ENCODE assay signal across 13 cellular contexts in genomic region chr2:143525006-143525405, GRCh38.
DNase-seq lines count a peak whose midpoint lies in the region; ATAC-seq, FAIRE-seq and TF ChIP-seq lines count a peak whose summit lies in the region.
"Had no signal": no experiment of that assay in that cellular context is flagged by ENCODE, and none has a peak within 500 bp of the region (broad histone marks: within the 10 kb centered on the region; RNA-seq: fewer than 3 reads in every experiment).

No MANE protein-coding gene starts in this region.

- peaks cover 9% of the 10 kb centered on the region for H3K9me3 Mint-ChIP-seq in activated naive CD8-positive, alpha-beta T cell (ENCODE audit: low read depth)
- peaks cover 8% of the 10 kb centered on the region for H3K9me3 Mint-ChIP-seq in activated naive CD8-positive, alpha-beta T cell treated with anti-CD3 and anti-CD28 coated beads for 36 hours
- H3K9me3 Mint-ChIP-seq in CD14-positive monocyte: no peaks in the 10 kb centered on the region

- intact Hi-C loops in K562 (cut with micrococcal nuclease) (no loop called here), lower lobe of right lung (cut with DNase I) (no loop called here), CD14-positive monocyte (cut with micrococcal nuclease) (no loop called here)

- no peak overlapping the region for H3K4me3 Mint-ChIP-seq in activated naive CD8-positive, alpha-beta T cell
- no peak overlapping the region for H3K4me3 Mint-ChIP-seq in activated naive CD8-positive, alpha-beta T cell treated with anti-CD3 and anti-CD28 coated beads for 36 hours
- no peak overlapping the region for H3K4me3 Mint-ChIP-seq in CD14-positive monocyte

- WGBS in K562 (ENCODE audit: insufficient coverage, low coverage, missing lambda C conversion rate): 18% methylated on average over 3 of the region's 3 CpGs
- WGBS in urinary bladder: 27% methylated on average over 3 of the region's 3 CpGs

- TF ChIP-seq CTCF in K562 (IDR thresholded peaks at IDR 0.05 in 2 of 3, conservative IDR thresholded peaks at IDR 0.05 in 1 of 3; ENCODE audit: insufficient read depth in 2 of 3, low read depth in 1 of 3, low read length in 3 of 3) (no peak), lower lobe of right lung (IDR thresholded peaks at IDR 0.05) (no peak), CD14-positive monocyte (IDR thresholded peaks at IDR 0.05) (no peak)

- H3K4me1 ChIP-seq in K562 (replicated peaks in 1 of 2; ENCODE audit: control insufficient read depth in 2 of 2, insufficient read depth in 2 of 2, low read length in 2 of 2) (no peaks in the 10 kb centered on the region; a peak in 1 of 5 replicates), lower lobe of right lung (peaks cover 6% of the 10 kb centered on the region), urinary bladder (ENCODE audit: insufficient read depth) (no peaks in the 10 kb centered on the region)

- POLR2A ChIA-PET in K562 (lab: Yijun Ruan, JAX): interaction anchor here (0.7 kb wide), 1 partner anchor 38 kb away, joined by 4 read pairs; no protein-coding TSS in a partner anchor

- in situ Hi-C loops in K562 (cut with MboI): no loop called here

- no peaks in the 10 kb centered on the region for H4K20me1 ChIP-seq in K562 (replicated peaks; ENCODE audit: control insufficient read depth, insufficient read depth, low read length)

- TF ChIP-seq RAD21 in K562 (CRISPR knock-in tag; conservative IDR thresholded peaks at IDR 0.05 in 1 of 2, IDR thresholded peaks at IDR 0.05 in 1 of 2): no peak

- no peaks in the 10 kb centered on the region for H3K79me2 ChIP-seq in K562 (ENCODE audit: control insufficient read depth, insufficient read depth, low read length)

- H3K36me3 ChIP-seq in K562 (ENCODE audit: control insufficient read depth, insufficient read depth, low read length) (no peaks in the 10 kb centered on the region), lower lobe of right lung (no peaks in the 10 kb centered on the region), urinary bladder (ENCODE audit: insufficient read depth) (no peaks in the 10 kb centered on the region)
- H3K36me3 ChIP-seq: thoracic aorta had no signal

- H3K27ac ChIP-seq in K562 (ENCODE audit: extremely low read depth, low read depth, low read length) (no peak overlapping the region), lower lobe of right lung (peak overlapping the region; percentile 46), urinary bladder (ENCODE audit: low read depth) (peak overlapping the region; percentile 10)
- H3K27ac ChIP-seq: VCaP had no signal

- FAIRE-seq in K562 (lab: Jason Lieb, UNC) (no peak), RCC 7860 (lab: Jason Lieb, UNC) (no peak)

- no peak for TF ChIP-seq EP300 in K562 (IDR thresholded peaks at IDR 0.05; ENCODE audit: low read length)

- H3K9ac ChIP-seq in K562 (ENCODE audit: insufficient read depth in 1 of 2, low read depth in 2 of 2, low read length in 2 of 2): no peak overlapping the region

- no peaks in the 10 kb centered on the region for H3K27me3 ChIP-seq in K562 (ENCODE audit: control insufficient read depth in 2 of 2, insufficient read depth in 2 of 2, low read length in 2 of 2)
- H3K27me3 ChIP-seq in lower lobe of right lung (ENCODE audit: low read depth): no peaks in the 10 kb centered on the region

- peaks cover 34% of the 10 kb centered on the region for H3K36me3 Mint-ChIP-seq in activated naive CD8-positive, alpha-beta T cell
- H3K36me3 Mint-ChIP-seq in activated naive CD8-positive, alpha-beta T cell treated with anti-CD3 and anti-CD28 coated beads for 36 hours: peaks cover 50% of the 10 kb centered on the region
- peaks cover 37 to 41% of the 10 kb centered on the region in 2 donors for H3K36me3 Mint-ChIP-seq in CD14-positive monocyte

- no peak overlapping the region for H3K4me3 ChIP-seq in K562
- H3K4me3 ChIP-seq in lower lobe of right lung: no peak overlapping the region
- no peak overlapping the region for H3K4me3 ChIP-seq in urinary bladder (ENCODE audit: low read depth, low read length)

- H2AFZ ChIP-seq in K562 (ENCODE audit: low read depth, low read length): peak overlapping the region; percentile 29; the same call in 1 of the 2 replicates

- no peak for TF ChIP-seq POLR2A in K562 (conservative IDR thresholded peaks at IDR 0.05)

- peaks cover 77% of the 10 kb centered on the region for H3K4me1 Mint-ChIP-seq in activated naive CD8-positive, alpha-beta T cell (ENCODE audit: low read depth)
- H3K4me1 Mint-ChIP-seq in activated naive CD8-positive, alpha-beta T cell treated with anti-CD3 and anti-CD28 coated beads for 36 hours: peaks cover 48% of the 10 kb centered on the region
- peaks cover 6% of the 10 kb centered on the region for H3K4me1 Mint-ChIP-seq in CD14-positive monocyte

- no TSS peak for BruUV-seq in K562 (replicated peaks; lab: Mats Ljungman, UMichigan)

- CTCF ChIA-PET in K562 (lab: Yijun Ruan, JAX; ENCODE audit: low intra/inter-chr PET ratio): no interaction called here

- H3K9me1 ChIP-seq in K562 (ENCODE audit: control insufficient read depth, insufficient read depth, low read length): no peaks in the 10 kb centered on the region

- H3K4me2 ChIP-seq in K562 (ENCODE audit: insufficient read depth, low read length): no peak overlapping the region

- no peak for DNase-seq in activated naive CD8-positive, alpha-beta T cell treated with anti-CD3 and anti-CD28 coated beads for 36 hours
- no peak for DNase-seq in K562 (ENCODE audit: extremely low read depth in 1 of 4, low spot score in 3 of 4)
- DNase-seq in lower lobe of right lung: no peak
- no peak for DNase-seq in NCI-H510A treated with DMSO at 0.1 percent for 48 hours (lab: John Stamatoyannopoulos, UW)
- no peak for DNase-seq in RCC 7860 (ENCODE audit: low spot score)
- no peak for DNase-seq in CD14-positive monocyte (ENCODE audit: low spot score)
- DNase-seq: activated T-cell treated with anti-CD3 and anti-CD28 coated beads, Interleukin-2, amount 50 U/mL, for 1 hour; left colon; NCI-H446 treated with DMSO at 0.1 percent for 48 hours had no signal

- no peaks in the 10 kb centered on the region for H3K27me3 Mint-ChIP-seq in activated naive CD8-positive, alpha-beta T cell
- H3K27me3 Mint-ChIP-seq in activated naive CD8-positive, alpha-beta T cell treated with anti-CD3 and anti-CD28 coated beads for 36 hours: no peaks in the 10 kb centered on the region
- no peaks in the 10 kb centered on the region for H3K27me3 Mint-ChIP-seq in CD14-positive monocyte (ENCODE audit: low read depth in 3 of 3)

- H3K9me3 ChIP-seq in K562 (replicated peaks; ENCODE audit: control insufficient read depth, insufficient read depth, low read depth, low read length): no peaks in the 10 kb centered on the region
- no peaks in the 10 kb centered on the region for H3K9me3 ChIP-seq in lower lobe of right lung
- H3K9me3 ChIP-seq: thoracic aorta had no signal

- no peak for ATAC-seq in K562
- no peak for ATAC-seq in lower lobe of right lung
- ATAC-seq: left colon had no signal

- H3K27ac Mint-ChIP-seq in activated naive CD8-positive, alpha-beta T cell: peak overlapping the region; percentile 79
- H3K27ac Mint-ChIP-seq in activated naive CD8-positive, alpha-beta T cell treated with anti-CD3 and anti-CD28 coated beads for 36 hours: no peak overlapping the region
- no peak overlapping the region for H3K27ac Mint-ChIP-seq in CD14-positive monocyte

TF ChIP-seq in K562, 482 proteins besides CTCF, POLR2A, EP300 and RAD21 (continues in another document):
- TF ChIP-seq IRF2 (CRISPR knock-in tag; IDR thresholded peaks at IDR 0.05) (no peak), TOE1 (IDR thresholded peaks at IDR 0.05; ENCODE audit: borderline replicate concordance) (no peak), TOE1 (CRISPR knock-in tag; IDR thresholded peaks at IDR 0.05; ENCODE audit: borderline replicate concordance, low read depth) (no peak), PTBP1 (IDR thresholded peaks at IDR 0.05; ENCODE audit: low read depth, low read length) (no peak), ZNF224 (CRISPR knock-in tag; IDR thresholded peaks at IDR 0.05) (no peak), JUND (IDR thresholded peaks at IDR 0.05; ENCODE audit: borderline replicate concordance, low read depth, low read length) (no peak), JUND (tag; IDR thresholded peaks at IDR 0.05; ENCODE audit: borderline replicate concordance, low read depth, low read length) (no peak), ZNF395 (CRISPR knock-in tag; IDR thresholded peaks at IDR 0.05) (no peak), PML (IDR thresholded peaks at IDR 0.05; ENCODE audit: low read length) (no peak)
